1 cellular context compared by ENCODE assay signal in genomic region chr1:224542783-224543440, GRCh38.
TF ChIP-seq lines count a peak whose summit lies in the region.

No MANE protein-coding gene starts in this region.

TF ChIP-seq in WTC11, 78 proteins besides CTCF, POLR2A, EP300 and RAD21 (continued from another document):
- TF ChIP-seq SOX15 (CRISPR knock-in tag; IDR thresholded peaks at IDR 0.05), result no peak
- TF ChIP-seq ATF2 (CRISPR knock-in tag; IDR thresholded peaks at IDR 0.05; ENCODE audit: borderline replicate concordance, low read depth), result no peak
- TF ChIP-seq PREB (CRISPR knock-in tag; IDR thresholded peaks at IDR 0.05; ENCODE audit: borderline replicate concordance), result no peak
- TF ChIP-seq ATF6 (CRISPR knock-in tag; IDR thresholded peaks at IDR 0.05), result no peak
TF ChIP-seq in WTC11: peak in this region for 0.
